15 cellular contexts compared by ENCODE assay signal in genomic region chr3:28077566-28077965, GRCh38.
DNase-seq lines count a peak whose midpoint lies in the region; ATAC-seq, FAIRE-seq and TF ChIP-seq lines count a peak whose summit lies in the region.
"Had no signal": no experiment of that assay in that cellular context is flagged by ENCODE, and none has a peak within 500 bp of the region (broad histone marks: within the 10 kb centered on the region; RNA-seq: fewer than 3 reads in every experiment).

No MANE protein-coding gene starts in this region.

- H3K4me3 ChIP-seq in astrocyte (ENCODE audit: insufficient read depth, low read depth, low read length) (no peak overlapping the region), right cardiac atrium (ENCODE audit: low read length) (no peak overlapping the region), aorta (ENCODE audit: low read length in 2 of 2) (no peak overlapping the region)
- H3K4me3 ChIP-seq: dorsolateral prefrontal cortex, SJSA1, tibial nerve had no signal

- WGBS in right cardiac atrium, result 42% methylated on average over 7 of the region's 7 CpGs
- 70 to 71% methylated on average over 7 of the region's 7 CpGs for WGBS in aorta, 2 donors

- no peak overlapping the region for H3K27ac ChIP-seq in astrocyte (ENCODE audit: low read depth, low read length)
- no peak overlapping the region for H3K27ac ChIP-seq in right cardiac atrium (ENCODE audit: low read length)
- H3K27ac ChIP-seq in aorta (ENCODE audit: low read depth in 1 of 2, low read length in 2 of 2), result no peak overlapping the region
- H3K27ac ChIP-seq: dorsolateral prefrontal cortex, SJSA1, tibial nerve had no signal

- H3K9me3 ChIP-seq in astrocyte (ENCODE audit: insufficient read depth, low read depth, low read length), result no peaks in the 10 kb centered on the region
- H3K9me3 ChIP-seq in right cardiac atrium (ENCODE audit: control insufficient read depth, low read length), result no peaks in the 10 kb centered on the region
- no peaks in the 10 kb centered on the region for H3K9me3 ChIP-seq in aorta (ENCODE audit: control insufficient read depth, low read length)
- H3K9me3 ChIP-seq: SJSA1, tibial nerve had no signal

- H3K27me3 ChIP-seq in astrocyte (ENCODE audit: insufficient read depth, low read length), result no peaks in the 10 kb centered on the region
- no peaks in the 10 kb centered on the region for H3K27me3 ChIP-seq in right cardiac atrium (ENCODE audit: control insufficient read depth, insufficient read depth)
- no peaks in the 10 kb centered on the region for H3K27me3 ChIP-seq in aorta (ENCODE audit: control insufficient read depth in 1 of 2, insufficient read depth in 2 of 2, low read length in 1 of 2)
- H3K27me3 ChIP-seq: dorsolateral prefrontal cortex, SJSA1, tibial nerve had no signal

- no peaks in the 10 kb centered on the region for H3K4me1 Mint-ChIP-seq in astrocyte (ENCODE audit: low read depth, unreplicated experiment)
- H3K4me1 Mint-ChIP-seq: B cell had no signal

- no peak overlapping the region for H3K4me3 Mint-ChIP-seq in astrocyte (ENCODE audit: unreplicated experiment)
- H3K4me3 Mint-ChIP-seq: B cell had no signal

- H3K79me2 ChIP-seq in astrocyte (ENCODE audit: insufficient read depth, low read length), result no peaks in the 10 kb centered on the region

- no peak overlapping the region for H3K9ac ChIP-seq in astrocyte (ENCODE audit: low read length)

- H3K4me1 ChIP-seq in astrocyte (ENCODE audit: insufficient read depth, low read length), result no peaks in the 10 kb centered on the region
- no peaks in the 10 kb centered on the region for H3K4me1 ChIP-seq in right cardiac atrium (ENCODE audit: control insufficient read depth, insufficient read depth, low read length)
- H3K4me1 ChIP-seq in aorta (ENCODE audit: control insufficient read depth in 1 of 2, insufficient read depth in 2 of 2, low read length in 2 of 2), result no peaks in the 10 kb centered on the region
- H3K4me1 ChIP-seq: SJSA1, tibial nerve had no signal

- no peaks in the 10 kb centered on the region for H4K20me1 ChIP-seq in astrocyte (ENCODE audit: insufficient read depth, low read length)

- H3K36me3 ChIP-seq in astrocyte (ENCODE audit: insufficient read depth, low read length) (no peaks in the 10 kb centered on the region), aorta (ENCODE audit: control insufficient read depth in 1 of 2, insufficient read depth in 2 of 2, low read length in 1 of 2) (no peaks in the 10 kb centered on the region)
- H3K36me3 ChIP-seq: SJSA1, tibial nerve had no signal

- no peaks in the 10 kb centered on the region for H3K9me3 Mint-ChIP-seq in astrocyte (ENCODE audit: unreplicated experiment)

- peaks cover 3% of the 10 kb centered on the region for H3K27me3 Mint-ChIP-seq in astrocyte (ENCODE audit: low read depth, unreplicated experiment)
- H3K27me3 Mint-ChIP-seq: B cell had no signal

- intact Hi-C loops in right cardiac atrium (cut with DNase I), result no loop called here
- intact Hi-C loops in aorta (cut with DNase I), result no loop called here

- no peak overlapping the region for H3K27ac Mint-ChIP-seq in astrocyte (ENCODE audit: unreplicated experiment)
- H3K27ac Mint-ChIP-seq: B cell had no signal

- DNase-seq in SIG-M5 treated with dmso at 0.1 percent for 504 hours (lab: John Stamatoyannopoulos, UW; ENCODE audit: unreplicated experiment) (peak; percentile 6), SIG-M5 (lab: John Stamatoyannopoulos, UW) (no peak), astrocyte (ENCODE audit: low read depth) (peak; percentile 3), right cardiac atrium (peak; percentile 31 to 62 (median 49)), aorta (no peak), medulla oblongata (ENCODE audit: extremely low spot score) (no peak), inferior parietal cortex (ENCODE audit: extremely low spot score) (no peak)
- DNase-seq: KG1; midbrain; stimulated activated CD4-positive, alpha-beta T cell treated with anti-CD3 and anti-CD28 coated beads, Interleukin-1b, Interleukin-23, amount 100 ng/mL, for 48 hours had no signal

- no peak overlapping the region for H3K4me2 ChIP-seq in astrocyte (ENCODE audit: low read length)

- no peaks in the 10 kb centered on the region for H3K36me3 Mint-ChIP-seq in astrocyte (ENCODE audit: low read depth, unreplicated experiment)

- FAIRE-seq in astrocyte (lab: Jason Lieb, UNC), result no peak

- TF ChIP-seq CTCF in astrocyte (IDR thresholded peaks at IDR 0.05; ENCODE audit: insufficient read depth, low read depth, low read length), result no peak

- peak overlapping the region; percentile 32 for H2AFZ ChIP-seq in astrocyte (ENCODE audit: low read depth, low read length)

- ATAC-seq in right cardiac atrium, result peak; percentile 67 to 78
- ATAC-seq in aorta (ENCODE audit: low FRiP score), result peak; percentile 74
- ATAC-seq in HG03139 (IDR thresholded peaks at IDR 0.05; ENCODE audit: unreplicated experiment), result no peak

Comparison
In these comparisons a context has a peak if more than half of its experiments do, and no peak if none do; other contexts are left out.
1. DNase-seq: peak in SIG-M5 treated with dmso at 0.1 percent for 504 hours (single experiment), astrocyte (single experiment) and right cardiac atrium (3 of 3); none in SIG-M5 (single experiment), aorta (0 of 2), medulla oblongata (single experiment) and inferior parietal cortex (single experiment).